16 cellular contexts compared by ENCODE assay signal in the genomic region with DNA sequence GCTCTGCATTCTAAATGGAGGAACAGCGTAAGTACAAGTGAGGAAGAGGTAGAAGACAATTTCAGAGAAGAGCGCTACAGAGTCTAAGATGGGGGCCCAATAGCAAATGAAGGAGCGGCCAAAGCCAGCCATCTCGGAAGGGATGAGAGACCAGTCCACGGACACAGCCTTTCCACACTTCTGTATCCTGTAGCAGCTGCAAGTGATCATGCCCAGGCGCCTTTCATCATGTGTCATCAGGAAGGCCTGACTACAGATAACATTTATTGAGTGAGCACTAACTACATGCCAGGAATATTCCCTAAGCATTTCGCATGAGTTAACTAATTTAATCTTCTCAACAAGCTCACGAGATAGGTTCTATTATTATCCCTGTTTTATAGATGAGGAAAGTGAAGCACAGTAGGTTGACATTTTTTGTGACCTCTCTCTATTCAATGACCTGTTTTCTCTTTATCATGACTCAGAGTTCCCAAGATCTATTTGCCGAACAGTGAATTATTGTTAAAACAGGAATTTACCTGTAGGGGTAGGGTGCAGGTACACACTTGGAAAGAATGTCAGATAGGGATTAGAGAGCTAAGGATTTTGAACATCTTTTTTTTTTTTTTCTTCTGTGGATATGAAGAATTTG. TPM values are rescaled to one million over a fixed set of nuclear protein-coding genes. Genes with fewer than 3 reads are reported as not detected.
"Had no signal": no experiment of that assay in that cellular context is flagged by ENCODE, and none has a peak within 500 bp of the region (broad histone marks: within the 10 kb centered on the region; RNA-seq: fewer than 3 reads in every experiment).

No MANE protein-coding gene starts in this region.

- H3K9me3 Mint-ChIP-seq: activated T-helper 1 cell treated with anti-CD3 and anti-CD28 coated beads, Interleukin-12 subunit alpha, Interleukin-12 subunit beta, Interleukin-2, Interleukin-4 antibody, amounts not matched to agents 30 ng/mL and 10 ng/mL and 1 ng/mL, durations not matched to agents 14 hours and 24 hours and 36 hours; natural killer cell treated with Interleukin-12 subunit alpha and Interleukin-12 subunit beta and Interleukin-15 and Interleukin-18, amount 100 ng/mL, for 72 hours; T-helper 1 cell treated with Interleukin-12 subunit alpha and Interleukin-12 subunit beta and Interleukin-4 antibody, amounts not matched to agents 30 μg/mL and 1 μg/mL, for 36 hours had no signal

- H3K4me3 ChIP-seq: colonic mucosa, mucosa of descending colon, suprapubic skin, upper lobe of right lung had no signal

- H3K36me3 ChIP-seq: colonic mucosa, suprapubic skin, upper lobe of right lung had no signal

- H3K4me3 Mint-ChIP-seq: activated T-helper 1 cell treated with anti-CD3 and anti-CD28 coated beads, Interleukin-12 subunit alpha, Interleukin-12 subunit beta, Interleukin-2, Interleukin-4 antibody, amounts not matched to agents 30 ng/mL and 10 ng/mL and 1 ng/mL, durations not matched to agents 14 hours and 24 hours and 36 hours; natural killer cell treated with Interleukin-12 subunit alpha and Interleukin-12 subunit beta and Interleukin-15 and Interleukin-18, amount 100 ng/mL, for 72 hours; T-helper 1 cell treated with Interleukin-12 subunit alpha and Interleukin-12 subunit beta and Interleukin-4 antibody, amounts not matched to agents 30 μg/mL and 1 μg/mL, for 36 hours; WTC11 had no signal

- H3K27ac Mint-ChIP-seq: activated T-helper 1 cell treated with anti-CD3 and anti-CD28 coated beads, Interleukin-12 subunit alpha, Interleukin-12 subunit beta, Interleukin-2, Interleukin-4 antibody, amounts not matched to agents 30 ng/mL and 10 ng/mL and 1 ng/mL, durations not matched to agents 14 hours and 24 hours and 36 hours; immature natural killer cell; natural killer cell treated with Interleukin-12 subunit alpha and Interleukin-12 subunit beta and Interleukin-15 and Interleukin-18, amount 100 ng/mL, for 72 hours; progenitor cell of endocrine pancreas; T-helper 1 cell treated with Interleukin-12 subunit alpha and Interleukin-12 subunit beta and Interleukin-4 antibody, amounts not matched to agents 30 μg/mL and 1 μg/mL, for 36 hours; WTC11 had no signal

- H3K27ac ChIP-seq: colonic mucosa, suprapubic skin, upper lobe of right lung had no signal

- H3K9me3 ChIP-seq: colonic mucosa, mucosa of descending colon, suprapubic skin, upper lobe of right lung had no signal

- H3K4me1 Mint-ChIP-seq: WTC11 had no signal

- ATAC-seq: mucosa of descending colon; natural killer cell treated with Interleukin-12 subunit alpha and Interleukin-12 subunit beta and Interleukin-15 and Interleukin-18, amount 100 ng/mL, for 72 hours; sciatic nerve; upper lobe of right lung; WTC11 had no signal

- H3K4me1 ChIP-seq: colonic mucosa, suprapubic skin, upper lobe of right lung had no signal

- H3K27me3 ChIP-seq: colonic mucosa, suprapubic skin, upper lobe of right lung had no signal

- H3K36me3 Mint-ChIP-seq: natural killer cell treated with Interleukin-12 subunit alpha and Interleukin-12 subunit beta and Interleukin-15 and Interleukin-18, amount 100 ng/mL, for 72 hours; WTC11 had no signal

- DNase-seq: activated CD4-positive, alpha-beta T cell treated with anti-CD3 and anti-CD28 coated beads for 48 hours; activated naive CD4-positive, alpha-beta T cell; colonic mucosa; immature natural killer cell; mucosa of descending colon; nucleus accumbens; stimulated activated CD4-positive, alpha-beta T cell treated with anti-CD3 and anti-CD28 coated beads, Interleukin-12 subunit alpha, Interleukin-12 subunit beta, amount 100 ng/mL, for 4 hours; stimulated activated naive CD4-positive, alpha-beta T cell treated with Interleukin-2 at 50 U/mL for 16 hours; upper lobe of right lung had no signal

RNA-seq across cellular contexts. Expression of gene CMYA5, which starts 38.2 kb away (rescaled TPM):
- polyA plus RNA-seq: immature natural killer cell had no signal
